ENCODE assay signal across 8 cellular contexts in the genomic region with DNA sequence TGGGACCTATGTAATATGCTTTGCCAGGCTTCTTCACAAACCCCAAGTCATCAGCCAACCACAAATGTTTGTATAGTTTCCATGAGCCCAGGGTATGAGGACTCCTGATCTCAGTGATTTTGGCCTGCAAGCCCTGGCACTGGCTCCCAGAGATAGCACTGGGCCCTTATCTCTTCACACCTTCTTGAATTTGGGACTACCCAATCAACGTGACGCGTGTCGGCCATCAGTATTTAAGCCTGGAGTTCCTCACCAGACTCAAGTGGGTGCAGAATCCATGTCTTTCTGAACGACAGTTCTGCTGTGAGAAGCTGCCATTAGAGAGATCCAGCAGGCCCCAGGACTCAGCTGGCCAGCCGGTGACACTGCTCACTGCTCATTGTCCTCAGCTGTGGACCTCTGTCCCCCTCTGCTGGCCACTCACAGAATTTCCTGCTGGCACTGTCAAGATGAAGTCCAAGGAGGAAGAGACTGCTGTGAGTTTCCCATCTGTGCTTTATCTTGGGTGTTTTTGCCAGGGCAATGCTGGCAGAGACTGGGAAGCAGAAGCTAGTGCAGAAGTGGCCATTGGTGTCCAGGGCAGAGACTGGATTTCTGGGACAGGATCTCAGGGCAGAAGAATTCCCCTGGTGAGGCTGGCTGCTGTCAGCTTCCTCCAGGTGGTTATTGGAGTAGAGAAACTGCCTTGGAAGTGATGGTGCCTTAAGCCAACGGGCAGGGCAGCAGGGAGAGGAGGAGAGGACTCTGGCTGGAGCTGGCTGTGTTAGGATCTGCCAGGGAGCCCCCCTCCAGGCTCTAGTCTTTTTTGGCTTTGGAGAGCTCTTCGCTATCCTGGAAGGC. TPM values are rescaled to one million over a fixed set of nuclear protein-coding genes. Genes with fewer than 3 reads are reported as not detected.
A peak's percentile ranks its signal among the peaks of the same experiment; 100 is the strongest.
DNase-seq lines count a peak whose midpoint lies in the region; ATAC-seq and TF ChIP-seq lines count a peak whose summit lies in the region.

No MANE protein-coding gene starts in this region.

- no peaks in the 10 kb centered on the region for H3K79me2 ChIP-seq in mammary epithelial cell (ENCODE audit: insufficient read depth, low read length)

- H3K27ac ChIP-seq in mammary epithelial cell (ENCODE audit: insufficient read depth, low read depth, low read length): no peak overlapping the region

- ATAC-seq in HG02623 (IDR thresholded peaks at IDR 0.05; ENCODE audit: unreplicated experiment): peak; percentile 63
- no peak for ATAC-seq in GM18505 (IDR thresholded peaks at IDR 0.05; ENCODE audit: unreplicated experiment)

- H4K20me1 ChIP-seq in mammary epithelial cell (ENCODE audit: insufficient read depth, low read length): no peaks in the 10 kb centered on the region

- BruUV-seq in mammary epithelial cell (replicated peaks; lab: Mats Ljungman, UMichigan): no TSS peak

- H3K36me3 ChIP-seq in mammary epithelial cell (ENCODE audit: insufficient read depth, low read length): no peaks in the 10 kb centered on the region

- DNase-seq in COLO668 (lab: John Stamatoyannopoulos, UW; ENCODE audit: unreplicated experiment): peak; percentile 87
- peak; percentile 70 for DNase-seq in NCI-H2196 treated with DMSO at 0.1 percent for 48 hours (lab: John Stamatoyannopoulos, UW; ENCODE audit: unreplicated experiment)
- DNase-seq in mammary epithelial cell: peak; percentile 71
- DNase-seq in islet precursor cell: peak; percentile 96
- DNase-seq in stimulated activated CD4-positive, alpha-beta T cell treated with anti-CD3 and anti-CD28 coated beads, Interleukin-15, amount 100 ng/mL, for 24 hours: peak; percentile 90

- no peaks in the 10 kb centered on the region for H3K9me3 ChIP-seq in mammary epithelial cell (replicated peaks; ENCODE audit: insufficient read depth, low read length)

- intact Hi-C loops in mammary epithelial cell (cut with micrococcal nuclease): loop anchor here (1.0 to 5.0 kb wide), 9 partner anchors 27 to 448 kb away; partner anchors contain the start of gene DSTYK

- H2AFZ ChIP-seq in mammary epithelial cell (ENCODE audit: low read depth, low read length): no peak overlapping the region

- H3K27me3 ChIP-seq in mammary epithelial cell (ENCODE audit: insufficient read depth, low read length): no peaks in the 10 kb centered on the region

- no peak for TF ChIP-seq POLR2A in GM18505 (IDR thresholded peaks at IDR 0.05; ENCODE audit: borderline replicate concordance, extremely low read depth, insufficient read depth, insufficient read length)

- 47% methylated on average over 8 of the region's 8 CpGs for WGBS in mammary epithelial cell (ENCODE audit: low coverage, missing lambda C conversion rate)

- no peak overlapping the region for H3K4me3 ChIP-seq in WI38 (ENCODE audit: low read depth, low read length)
- no peak overlapping the region for H3K4me3 ChIP-seq in mammary epithelial cell (replicated peaks in 1 of 3; ENCODE audit: insufficient read depth in 1 of 3, low read depth in 2 of 3, low read length in 3 of 3)

- TF ChIP-seq CTCF in WI38 (IDR thresholded peaks at IDR 0.05; ENCODE audit: low read depth, low read length) (peak; percentile 94), mammary epithelial cell (conservative IDR thresholded peaks at IDR 0.05 in 1 of 2, IDR thresholded peaks at IDR 0.05 in 1 of 2; ENCODE audit: extremely low read depth in 1 of 2, insufficient read depth in 1 of 2, low read depth in 1 of 2, low read length in 2 of 2) (peak; percentile 95 to 98)

- peaks cover 30% of the 10 kb centered on the region for H3K4me1 ChIP-seq in mammary epithelial cell (ENCODE audit: insufficient read depth, low read length)

- no peak overlapping the region for H3K9ac ChIP-seq in mammary epithelial cell (ENCODE audit: insufficient read depth, low read length)

- CTCF ChIA-PET in mammary epithelial cell (lab: Charles Lee; ENCODE audit: low non-redundant PET): interaction anchor here (0.6 to 1.8 kb wide), 3 partner anchors 28 to 267 kb away, joined by 4 to 6 read pairs (median 5); no protein-coding TSS in a partner anchor

- in situ Hi-C loops in mammary epithelial cell (cut with MboI; ENCODE audit: low sequenced_read_pairs in 2 of 2): loop anchor here (5.0 to 10.0 kb wide), 3 partner anchors 201 to 279 kb away; no protein-coding TSS in a partner anchor

- dilution Hi-C loops in mammary epithelial cell (cut with HindIII; ENCODE audit: low sequenced_read_pairs): no loop called here

- H3K4me2 ChIP-seq in mammary epithelial cell (ENCODE audit: insufficient read depth, low read depth, low read length): no peak overlapping the region

RNA-seq across cellular contexts. Expression of gene TMCC2, which starts 28.4 kb away (rescaled TPM):
- total RNA-seq in mammary epithelial cell: 10 to 100 TPM in 1 of 2 donors, 1 to 10 TPM in 1; 1.5 to 11.5 TPM
- polyA plus RNA-seq in mammary epithelial cell: 1.4 TPM
- polyA minus RNA-seq in mammary epithelial cell: 2.4 TPM

RNA-seq across cellular contexts. Expression of gene DSTYK, which starts 44.7 kb away (rescaled TPM):
- total RNA-seq in mammary epithelial cell: 10 to 100 TPM; 11.0 to 19.2 TPM
- 6.0 TPM for polyA plus RNA-seq in mammary epithelial cell
- polyA minus RNA-seq in mammary epithelial cell: 6.4 TPM
